9 cellular contexts compared by ENCODE assay signal in genomic region chr9:76704601-76705204, GRCh38. TPM values are rescaled to one million over a fixed set of nuclear protein-coding genes. Genes with fewer than 3 reads are reported as not detected.
DNase-seq lines count a peak whose midpoint lies in the region; ATAC-seq and TF ChIP-seq lines count a peak whose summit lies in the region.
"Had no signal": no experiment of that assay in that cellular context is flagged by ENCODE, and none has a peak within 500 bp of the region (broad histone marks: within the 10 kb centered on the region; RNA-seq: fewer than 3 reads in every experiment).

No MANE protein-coding gene starts in this region.

- H3K4me3 ChIP-seq in RWPE2 (ENCODE audit: severe bottlenecking): no peak overlapping the region
- H3K4me3 ChIP-seq in muscle layer of colon (ENCODE audit: low read depth in 1 of 2, low read length in 2 of 2): no peak overlapping the region
- H3K4me3 ChIP-seq: BLaER1 treated with 17β-estradiol and CSF1 and Interleukin-3, amounts not matched to agents 10 nM and 100 nM had no signal

- H3K4me1 ChIP-seq in RWPE2 (ENCODE audit: insufficient read depth, poor library complexity, severe bottlenecking) (no peaks in the 10 kb centered on the region), muscle layer of colon (ENCODE audit: insufficient read depth, low read length) (peaks cover 31% of the 10 kb centered on the region)

- no peak for TF ChIP-seq POLR2A in erythroblast (IDR thresholded peaks at IDR 0.05; ENCODE audit: low read length)

- no peaks in the 10 kb centered on the region for H3K9me3 ChIP-seq in RWPE2 (ENCODE audit: severe bottlenecking)
- no peaks in the 10 kb centered on the region for H3K9me3 ChIP-seq in muscle layer of colon (ENCODE audit: low read length)
- H3K9me3 ChIP-seq: BLaER1 treated with 17β-estradiol and CSF1 and Interleukin-3, amounts not matched to agents 10 nM and 100 nM had no signal

- H3K27ac ChIP-seq in RWPE2 (ENCODE audit: poor library complexity, severe bottlenecking) (no peak overlapping the region), muscle layer of colon (ENCODE audit: low read depth, low read length) (peak overlapping the region; percentile 21)
- H3K27ac ChIP-seq: BLaER1 treated with 17β-estradiol and CSF1 and Interleukin-3, amounts not matched to agents 10 nM and 100 nM had no signal

- ATAC-seq in RWPE2 (ENCODE audit: low read depth): peak; percentile 68
- ATAC-seq in GM18519 (IDR thresholded peaks at IDR 0.05; ENCODE audit: low FRiP score, unreplicated experiment): no peak

- TF ChIP-seq CTCF in RWPE2 (IDR thresholded peaks at IDR 0.05; ENCODE audit: poor library complexity, severe bottlenecking): peak; percentile 80

- H3K9ac ChIP-seq in muscle layer of colon (ENCODE audit: low read length): no peak overlapping the region

- H3K27me3 ChIP-seq in RWPE2 (ENCODE audit: insufficient read depth, poor library complexity, severe bottlenecking) (peaks cover 20% of the 10 kb centered on the region), muscle layer of colon (ENCODE audit: control insufficient read depth in 1 of 2, insufficient read depth in 2 of 2, low read length in 2 of 2) (no peaks in the 10 kb centered on the region)
- H3K27me3 ChIP-seq: BLaER1 treated with 17β-estradiol and CSF1 and Interleukin-3, amounts not matched to agents 10 nM and 100 nM had no signal

- H3K36me3 ChIP-seq in RWPE2 (ENCODE audit: low read depth) (no peaks in the 10 kb centered on the region), muscle layer of colon (ENCODE audit: insufficient read depth, low read length) (peaks cover 40% of the 10 kb centered on the region)
- H3K36me3 ChIP-seq: BLaER1 treated with 17β-estradiol and CSF1 and Interleukin-3, amounts not matched to agents 10 nM and 100 nM had no signal

- DNase-seq in NCI-H1436 (lab: John Stamatoyannopoulos, UW) (peak; percentile 64), NCI-H1436 treated with DMSO at 0.1 percent for 48 hours (lab: John Stamatoyannopoulos, UW) (no peak), M059J (ENCODE audit: low read depth) (peak; percentile 83), RWPE2 (ENCODE audit: low spot score) (no peak), erythroblast (lab: John Stamatoyannopoulos, UW) (peak; percentile 74 to 83)
- no peak for DNase-seq in stimulated activated CD4-positive, alpha-beta T cell treated with anti-CD3 and anti-CD28 coated beads, Interleukin-4, amount 100 ng/mL, for 1 hour

RNA-seq across cellular contexts. Expression of gene PCA3, which starts 59.5 kb away (rescaled TPM):
- not detected in 2 replicates for total RNA-seq in M059J (2014; rRNA removed; shearing (Covaris generic))

Comparison
In these comparisons a context has a peak if more than half of its experiments do, and no peak if none do; other contexts are left out.
1. DNase-seq: peak in NCI-H1436 (single experiment), M059J (single experiment) and erythroblast (2 of 2); none in NCI-H1436 treated with DMSO at 0.1 percent for 48 hours (single experiment), RWPE2 (single experiment) and stimulated activated CD4-positive, alpha-beta T cell treated with anti-CD3 and anti-CD28 coated beads, Interleukin-4, amount 100 ng/mL, for 1 hour (single experiment).